In the genomic region with DNA sequence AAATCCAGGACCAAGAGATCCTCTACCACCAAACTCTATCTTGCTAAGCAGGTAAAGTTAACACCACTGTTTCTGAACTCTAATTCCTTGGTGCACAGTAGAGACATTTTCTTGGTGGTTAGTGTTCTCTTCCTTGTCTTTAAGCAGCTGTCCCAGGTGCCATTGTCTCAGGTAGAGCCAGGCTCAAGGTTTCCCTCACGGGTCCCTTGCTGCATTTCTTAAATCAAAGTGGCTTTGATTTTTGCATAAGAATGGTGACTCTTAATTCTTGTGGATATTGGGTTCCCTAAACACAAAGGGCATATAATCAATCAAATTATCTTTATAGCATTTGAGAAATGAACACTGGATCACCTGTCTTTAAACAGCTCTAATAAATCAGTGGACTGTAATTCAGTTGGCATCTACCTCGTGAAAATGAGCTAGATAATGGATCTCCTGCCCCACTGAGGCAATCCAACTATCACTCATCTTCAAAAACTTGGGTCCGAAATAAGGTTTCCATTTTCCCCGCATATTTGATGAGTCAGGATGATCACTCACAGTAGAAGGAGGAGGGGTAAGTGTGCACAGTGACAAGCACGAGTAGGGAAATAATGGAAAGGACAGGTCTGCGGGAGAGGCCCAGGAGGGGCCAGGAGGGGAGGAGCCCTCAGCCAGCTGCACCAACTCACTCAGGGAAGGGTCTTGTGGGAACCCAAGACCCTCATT, we compare ENCODE assay signal across 20 cellular contexts. TPM values are rescaled to one million over a fixed set of nuclear protein-coding genes. Genes with fewer than 3 reads are reported as not detected.
DNase-seq lines count a peak whose midpoint lies in the region; ATAC-seq and TF ChIP-seq lines count a peak whose summit lies in the region.
"Had no signal": no experiment of that assay in that cellular context is flagged by ENCODE, and none has a peak within 500 bp of the region (broad histone marks: within the 10 kb centered on the region; RNA-seq: fewer than 3 reads in every experiment).

No MANE protein-coding gene starts in this region.

- H3K36me3 ChIP-seq in GM23248 (ENCODE audit: low read depth) = no peaks in the 10 kb centered on the region
- no peaks in the 10 kb centered on the region for H3K36me3 ChIP-seq in RWPE2 (ENCODE audit: low read depth)
- H3K36me3 ChIP-seq in trophoblast cell (ENCODE audit: control insufficient read depth in 1 of 2, insufficient read depth in 2 of 2, low read length in 2 of 2) = no peaks in the 10 kb centered on the region
- H3K36me3 ChIP-seq: ascending aorta, esophagus squamous epithelium had no signal

- H3K14ac ChIP-seq in trophoblast cell (ENCODE audit: low read length) = no peak overlapping the region

- no peaks in the 10 kb centered on the region for H3K9me2 ChIP-seq in GM23248 (ENCODE audit: insufficient read depth)

- peak overlapping the region; percentile 58 for H2BK12ac ChIP-seq in trophoblast cell (ENCODE audit: low read length)

- H3K4ac ChIP-seq in trophoblast cell (ENCODE audit: low read depth, low read length) = no peak overlapping the region

- no peak for ATAC-seq in RWPE2 (ENCODE audit: low read depth)
- ATAC-seq in HG02973 (IDR thresholded peaks at IDR 0.05; ENCODE audit: unreplicated experiment) = no peak
- ATAC-seq: activated CD4-positive, alpha-beta T cell treated with anti-CD3 and anti-CD28 coated beads for 36 hours; stimulated activated naive CD8-positive, alpha-beta T cell treated with anti-CD3 and anti-CD28 coated beads, Interleukin-15, amount 100 ng/mL, for 72 hours had no signal

- H3K4me1 ChIP-seq in GM23248 (ENCODE audit: insufficient read depth) (peaks cover 65% of the 10 kb centered on the region), RWPE2 (ENCODE audit: insufficient read depth, poor library complexity, severe bottlenecking) (peaks cover 34% of the 10 kb centered on the region), trophoblast cell (ENCODE audit: control insufficient read depth in 1 of 2, insufficient read depth in 2 of 2, low read length in 2 of 2) (peaks cover 13% of the 10 kb centered on the region in 2 experiments)

- peaks cover 42% of the 10 kb centered on the region for H3F3A ChIP-seq in GM23248 (ENCODE audit: insufficient read depth)

- H3K9ac ChIP-seq in GM23248 (no peak overlapping the region), trophoblast cell (ENCODE audit: low read length) (no peak overlapping the region)

- no peak overlapping the region for H4K8ac ChIP-seq in trophoblast cell (ENCODE audit: low read depth, low read length)

- no peak overlapping the region for H3K4me3 ChIP-seq in GM23248
- H3K4me3 ChIP-seq in RWPE2 (ENCODE audit: severe bottlenecking) = no peak overlapping the region
- no peak overlapping the region for H3K4me3 ChIP-seq in foreskin fibroblast (ENCODE audit: low read depth in 1 of 2, low read length in 2 of 2)
- no peak overlapping the region for H3K4me3 ChIP-seq in trophoblast cell (ENCODE audit: low read depth, low read length)
- H3K4me3 ChIP-seq: ascending aorta, coronary artery, esophagus squamous epithelium had no signal

- H3K9me3 ChIP-seq in GM23248 (ENCODE audit: low read depth) = no peaks in the 10 kb centered on the region
- H3K9me3 ChIP-seq in RWPE2 (ENCODE audit: severe bottlenecking) = no peaks in the 10 kb centered on the region
- no peaks in the 10 kb centered on the region for H3K9me3 ChIP-seq in trophoblast cell (ENCODE audit: insufficient read depth, low read depth, low read length)
- H3K9me3 ChIP-seq: ascending aorta, esophagus squamous epithelium had no signal

- peak; percentile 38 for DNase-seq in GM23248
- no peak for DNase-seq in RWPE2 (ENCODE audit: low spot score)
- peak; percentile 14 to 55 for DNase-seq in foreskin fibroblast
- DNase-seq in trophoblast cell = no peak
- no peak for DNase-seq in NCI-H2171 treated with DMSO at 0.1 percent for 48 hours (lab: John Stamatoyannopoulos, UW)
- no peak for DNase-seq in NCI-H1092 treated with DMSO at 0.1 percent for 48 hours (lab: John Stamatoyannopoulos, UW)
- no peak for DNase-seq in HuH-7.5 (ENCODE audit: low spot score)
- DNase-seq: activated CD4-positive, alpha-beta T cell treated with anti-CD3 and anti-CD28 coated beads for 36 hours; activated CD8-positive, alpha-beta memory T cell treated with anti-CD3 and anti-CD28 coated beads, Interleukin-2, amount 50 U/mL, for 4 hours; DMS 273 treated with DMSO at 0.1 percent for 48 hours; esophagus squamous epithelium; left cardiac atrium; MV-4-11; NCI-H2107; NCI-H774; SHP77 treated with DMSO at 0.1 percent for 48 hours; stimulated activated naive CD8-positive, alpha-beta T cell treated with anti-CD3 and anti-CD28 coated beads, Interleukin-15, amount 100 ng/mL, for 72 hours had no signal

- in situ Hi-C loops in GM23248 (cut with MboI) = no loop called here

- H4K12ac ChIP-seq in trophoblast cell (ENCODE audit: low read depth, low read length) = no peak overlapping the region

- no peak overlapping the region for H3K23ac ChIP-seq in trophoblast cell (ENCODE audit: low read length)

- H3K4me2 ChIP-seq in GM23248 (ENCODE audit: unreplicated experiment) (no peak overlapping the region), trophoblast cell (ENCODE audit: low read length) (no peak overlapping the region)

- H2BK120ac ChIP-seq in trophoblast cell (ENCODE audit: insufficient read depth, low read length, poor library complexity) = peak overlapping the region; percentile 36

- no peaks in the 10 kb centered on the region for H3K27me3 ChIP-seq in GM23248 (replicated peaks; ENCODE audit: insufficient read depth)
- no peaks in the 10 kb centered on the region for H3K27me3 ChIP-seq in RWPE2 (ENCODE audit: insufficient read depth, poor library complexity, severe bottlenecking)
- H3K27me3 ChIP-seq in trophoblast cell (ENCODE audit: insufficient read depth, low read length) = no peaks in the 10 kb centered on the region
- H3K27me3 ChIP-seq: ascending aorta, esophagus squamous epithelium had no signal

- no peaks in the 10 kb centered on the region for H3K79me2 ChIP-seq in GM23248 (ENCODE audit: insufficient read depth)
- H3K79me2 ChIP-seq in trophoblast cell (ENCODE audit: control insufficient read depth, insufficient read depth, low read length, poor library complexity) = peaks cover 2% of the 10 kb centered on the region

- H3K79me1 ChIP-seq in trophoblast cell (ENCODE audit: low read length) = peaks cover 13% of the 10 kb centered on the region

- no peak overlapping the region for H2BK5ac ChIP-seq in trophoblast cell (ENCODE audit: low read depth, low read length, poor library complexity)

- no peaks in the 10 kb centered on the region for H4K20me1 ChIP-seq in GM23248 (ENCODE audit: insufficient read depth)

- H2AFZ ChIP-seq in GM23248 (peak overlapping the region; percentile 29; the same call in 1 of the 2 replicates), trophoblast cell (ENCODE audit: insufficient read depth, low read length, poor library complexity) (no peak overlapping the region)

- no peak overlapping the region for H4K91ac ChIP-seq in trophoblast cell (ENCODE audit: low read depth, low read length)

- no peak overlapping the region for H3K18ac ChIP-seq in trophoblast cell (ENCODE audit: low read length)

- H3K27ac ChIP-seq in GM23248 (peak overlapping the region; percentile 53), RWPE2 (ENCODE audit: poor library complexity, severe bottlenecking) (peak overlapping the region; percentile 74), trophoblast cell (ENCODE audit: low read depth, low read length) (no peak overlapping the region)
- H3K27ac ChIP-seq: ascending aorta had no signal

- WGBS in GM23248 (ENCODE audit: low coverage in 1 of 2, low lambda C conversion rate in 2 of 2, missing lambda C conversion rate in 2 of 2), 2 experiments = 43 to 52% methylated on average over 6 of the region's 6 CpGs
- no CpG with 5 or more reads among the region's 6 CpGs for WGBS in trophoblast cell (ENCODE audit: extremely low coverage, insufficient coverage, insufficient read length)

- H2AK5ac ChIP-seq in trophoblast cell (ENCODE audit: low read length) = no peak overlapping the region

- TF ChIP-seq CTCF in RWPE2 (IDR thresholded peaks at IDR 0.05; ENCODE audit: poor library complexity, severe bottlenecking) = no peak
- TF ChIP-seq CTCF in foreskin fibroblast (IDR thresholded peaks at IDR 0.05; ENCODE audit: low read depth, low read length) = no peak

RNA-seq across cellular contexts. Expression of a gene that starts 2.4 kb away (rescaled TPM):
- under 0.01 and 0.86 TPM in 2 replicates for total RNA-seq in GM23248 (2014; rRNA removed; shearing (Covaris generic))
- polyA plus RNA-seq in GM23248 (2016; fragmentation: Nextera tagmentation; extraction: Ambion mirVana) = 0.19 and 0.20 TPM in 2 replicates
- polyA plus RNA-seq in trophoblast cell (2013) = 1.4 TPM in 2 replicates

RNA-seq across cellular contexts. Expression of a gene that starts 52.9 kb away (rescaled TPM):
- 20.2 and 20.9 TPM in 2 replicates for total RNA-seq in GM23248 (2014; rRNA removed; shearing (Covaris generic))
- 25.7 and 28.5 TPM in 2 replicates for polyA plus RNA-seq in GM23248 (2016; fragmentation: Nextera tagmentation; extraction: Ambion mirVana)
- 9.9 and 10.4 TPM in 2 replicates for polyA plus RNA-seq in trophoblast cell (2013)

RNA-seq across cellular contexts. Expression of a gene that starts 53.0 kb away (rescaled TPM):
- total RNA-seq in GM23248 (2014; rRNA removed; shearing (Covaris generic)) = 20.3 and 21.4 TPM in 2 replicates
- polyA plus RNA-seq in GM23248 (2016; fragmentation: Nextera tagmentation; extraction: Ambion mirVana) = 17.1 and 18.3 TPM in 2 replicates
- polyA plus RNA-seq in trophoblast cell (2013) = 13.2 and 13.6 TPM in 2 replicates

Comparison
In these comparisons a context has a peak if more than half of its experiments do, and no peak if none do; other contexts are left out.
1. DNase-seq: peak in GM23248 (single experiment) and foreskin fibroblast (2 of 2); none in RWPE2 (single experiment), trophoblast cell (0 of 2), NCI-H2171 treated with DMSO at 0.1 percent for 48 hours (single experiment), NCI-H1092 treated with DMSO at 0.1 percent for 48 hours (single experiment) and HuH-7.5 (single experiment).